In genomic region chr19:29293292-29293691, GRCh38 we compare ENCODE assay signal across 19 cellular contexts.
DNase-seq lines count a peak whose midpoint lies in the region; ATAC-seq and TF ChIP-seq lines count a peak whose summit lies in the region.
"Had no signal": no experiment of that assay in that cellular context is flagged by ENCODE, and none has a peak within 500 bp of the region (broad histone marks: within the 10 kb centered on the region; RNA-seq: fewer than 3 reads in every experiment).

No MANE protein-coding gene starts in this region.

- no peak overlapping the region for H3K27ac ChIP-seq in left ventricle myocardium inferior (replicated peaks)
- H3K27ac ChIP-seq in RWPE2 (ENCODE audit: poor library complexity, severe bottlenecking): no peak overlapping the region
- no peak overlapping the region for H3K27ac ChIP-seq in upper lobe of right lung
- H3K27ac ChIP-seq: 22Rv1, A549, BLaER1 had no signal

- POLR2A ChIA-PET in Caco-2 (lab: Charles Lee): no interaction called here

- H3K4me1 Mint-ChIP-seq in Caco-2 (ENCODE audit: low read depth, unreplicated experiment): no peaks in the 10 kb centered on the region
- H3K4me1 Mint-ChIP-seq: CD14-positive monocyte; CD4-positive, alpha-beta memory T cell had no signal

- intact Hi-C loops in cardiac septum (cut with DNase I): no loop called here
- intact Hi-C loops in left ventricle myocardium inferior (cut with micrococcal nuclease): no loop called here
- intact Hi-C loops in upper lobe of right lung (cut with DNase I): no loop called here
- intact Hi-C loops in Caco-2 (cut with micrococcal nuclease; ENCODE audit: unreplicated experiment): no loop called here

- ATAC-seq in RWPE2 (ENCODE audit: low read depth) (no peak), upper lobe of right lung (no peak), HG02571 (IDR thresholded peaks at IDR 0.05; ENCODE audit: unreplicated experiment) (no peak)

- no peak for TF ChIP-seq CTCF in left ventricle myocardium inferior (IDR thresholded peaks at IDR 0.05; ENCODE audit: borderline replicate concordance)
- no peak for TF ChIP-seq CTCF in RWPE2 (IDR thresholded peaks at IDR 0.05; ENCODE audit: poor library complexity, severe bottlenecking)
- TF ChIP-seq CTCF in upper lobe of right lung (IDR thresholded peaks at IDR 0.05): no peak
- no peak for TF ChIP-seq CTCF in Caco-2 (IDR thresholded peaks at IDR 0.05; ENCODE audit: insufficient read depth in 1 of 2, low read depth in 1 of 2, low read length in 1 of 2, severe bottlenecking in 1 of 2, unreplicated experiment in 1 of 2)

- H3K36me3 Mint-ChIP-seq in Caco-2 (ENCODE audit: insufficient read depth, unreplicated experiment): no peaks in the 10 kb centered on the region
- H3K36me3 Mint-ChIP-seq: CD14-positive monocyte; CD4-positive, alpha-beta memory T cell had no signal

- no TSS peak for BruUV-seq in Caco-2 (replicated peaks; lab: Mats Ljungman, UMichigan)

- H3K36me3 ChIP-seq in left ventricle myocardium inferior (no peaks in the 10 kb centered on the region), RWPE2 (ENCODE audit: low read depth) (no peaks in the 10 kb centered on the region), upper lobe of right lung (no peaks in the 10 kb centered on the region), Caco-2 (ENCODE audit: control insufficient read depth, insufficient read depth, low read length) (no peaks in the 10 kb centered on the region)
- H3K36me3 ChIP-seq: BLaER1, HAP-1 had no signal

- CTCF ChIA-PET in Caco-2 (lab: Charles Lee): no interaction called here

- H3K4me3 Mint-ChIP-seq in Caco-2 (ENCODE audit: unreplicated experiment): no peak overlapping the region
- H3K4me3 Mint-ChIP-seq: CD14-positive monocyte; CD4-positive, alpha-beta memory T cell had no signal

- no peak overlapping the region for H3K27ac Mint-ChIP-seq in Caco-2 (ENCODE audit: unreplicated experiment)
- H3K27ac Mint-ChIP-seq: CD14-positive monocyte had no signal

- DNase-seq in cardiac septum (ENCODE audit: low spot score) (peak; percentile 41), left ventricle myocardium inferior (no peak), RWPE2 (ENCODE audit: low spot score) (peak; percentile 27), left kidney (ENCODE audit: low read depth, low spot score) (peak; percentile 46), upper lobe of right lung (peak; percentile 11), AG08396 (ENCODE audit: low spot score) (no peak), Caco-2 (no peak)
- DNase-seq: CD4-positive, alpha-beta memory T cell; DMS 273 treated with DMSO at 0.1 percent for 48 hours; DMS53; DND-41; EL had no signal

- H3K4me3 ChIP-seq in left ventricle myocardium inferior (no peak overlapping the region), RWPE2 (ENCODE audit: severe bottlenecking) (no peak overlapping the region), upper lobe of right lung (no peak overlapping the region), Caco-2 (ENCODE audit: low read depth, low read length) (no peak overlapping the region)
- H3K4me3 ChIP-seq: A549, BLaER1, GM23248, HAP-1 had no signal

- H3K27me3 Mint-ChIP-seq in Caco-2 (ENCODE audit: insufficient read depth, unreplicated experiment): peaks cover 17% of the 10 kb centered on the region

- H3K4me1 ChIP-seq in left ventricle myocardium inferior: no peaks in the 10 kb centered on the region
- H3K4me1 ChIP-seq in RWPE2 (ENCODE audit: insufficient read depth, poor library complexity, severe bottlenecking): no peaks in the 10 kb centered on the region
- no peaks in the 10 kb centered on the region for H3K4me1 ChIP-seq in upper lobe of right lung
- H3K4me1 ChIP-seq in Caco-2: no peaks in the 10 kb centered on the region
- H3K4me1 ChIP-seq: HAP-1 had no signal

- H3K9me3 Mint-ChIP-seq in Caco-2 (ENCODE audit: unreplicated experiment): no peaks in the 10 kb centered on the region

- H3K9me3 ChIP-seq in left ventricle myocardium inferior (replicated peaks) (no peaks in the 10 kb centered on the region), RWPE2 (ENCODE audit: severe bottlenecking) (no peaks in the 10 kb centered on the region), upper lobe of right lung (no peaks in the 10 kb centered on the region), Caco-2 (no peaks in the 10 kb centered on the region)
- H3K9me3 ChIP-seq: A549, BLaER1, HAP-1 had no signal

- H3K27me3 ChIP-seq in left ventricle myocardium inferior (ENCODE audit: low read depth) (peaks cover 72% of the 10 kb centered on the region), RWPE2 (ENCODE audit: insufficient read depth, poor library complexity, severe bottlenecking) (no peaks in the 10 kb centered on the region), upper lobe of right lung (no peaks in the 10 kb centered on the region), Caco-2 (replicated peaks; ENCODE audit: control insufficient read depth, insufficient read depth, low read length) (no peaks in the 10 kb centered on the region)
- H3K27me3 ChIP-seq: BLaER1 had no signal

Comparison
In these comparisons a context has a peak if more than half of its experiments do, and no peak if none do; other contexts are left out.
1. DNase-seq: peak in cardiac septum (single experiment), RWPE2 (single experiment), left kidney (single experiment) and upper lobe of right lung (single experiment); none in left ventricle myocardium inferior (single experiment), AG08396 (single experiment) and Caco-2 (0 of 2).